8 cellular contexts compared by ENCODE assay signal in genomic region chr17:8041249-8041928, GRCh38. TPM values are rescaled to one million over a fixed set of nuclear protein-coding genes. Genes with fewer than 3 reads are reported as not detected.
DNase-seq lines count a peak whose midpoint lies in the region; ATAC-seq and TF ChIP-seq lines count a peak whose summit lies in the region.

No MANE protein-coding gene starts in this region.

- intact Hi-C loops in aorta (cut with DNase I): no loop called here

- peak; percentile 69 for DNase-seq in activated effector memory CD4-positive, alpha-beta T cell treated with anti-CD3 and anti-CD28 coated beads, Interleukin-2, amount 50 U/mL, for 16 hours
- DNase-seq in activated effector memory CD4-positive, alpha-beta T cell treated with Interleukin-2 at 50 U/mL for 16 hours: no peak
- DNase-seq in NCI-H1105 treated with DMSO at 0.1 percent for 48 hours (lab: John Stamatoyannopoulos, UW) (peak; percentile 52), epithelial cell of proximal tubule (ENCODE audit: low read depth) (peak; percentile 59), mesothelial cell of epicardium (ENCODE audit: low spot score in 2 of 2, unreplicated experiment in 2 of 2) (no peak), aorta (peak in 1 of 2 donors; percentile 42)

- H3K4me3 ChIP-seq in WI38 (ENCODE audit: low read depth, low read length) (no peak overlapping the region), epithelial cell of proximal tubule (ENCODE audit: low read depth, low read length) (no peak overlapping the region), aorta (ENCODE audit: low read length in 2 of 2) (no peak overlapping the region)

- H3K27me3 ChIP-seq in aorta (ENCODE audit: control insufficient read depth in 1 of 2, insufficient read depth in 2 of 2, low read length in 1 of 2): peaks cover 0 to 3% of the 10 kb centered on the region in 2 donors

- H3K27ac Mint-ChIP-seq in mesothelial cell of epicardium: peak overlapping the region; percentile 90

- no peak overlapping the region for H3K27ac ChIP-seq in aorta (ENCODE audit: low read depth in 1 of 2, low read length in 2 of 2)

- peak; percentile 50 for ATAC-seq in aorta (ENCODE audit: low FRiP score)
- no peak for ATAC-seq in HG03108 (IDR thresholded peaks at IDR 0.05; ENCODE audit: unreplicated experiment)

- H3K36me3 Mint-ChIP-seq in mesothelial cell of epicardium: no peaks in the 10 kb centered on the region

- 68 to 77% methylated on average over 8 of the region's 8 CpGs for WGBS in aorta, 2 donors

- H3K9me3 Mint-ChIP-seq in mesothelial cell of epicardium: peaks cover 4% of the 10 kb centered on the region

- H3K4me1 Mint-ChIP-seq in mesothelial cell of epicardium: peaks cover 10% of the 10 kb centered on the region

- no peaks in the 10 kb centered on the region for H3K9me3 ChIP-seq in aorta (ENCODE audit: control insufficient read depth, low read length)

- no peak overlapping the region for H3K4me3 Mint-ChIP-seq in mesothelial cell of epicardium

- no peaks in the 10 kb centered on the region for H3K4me1 ChIP-seq in aorta (ENCODE audit: control insufficient read depth in 1 of 2, insufficient read depth in 2 of 2, low read length in 2 of 2)

- H3K36me3 ChIP-seq in aorta (ENCODE audit: control insufficient read depth in 1 of 2, insufficient read depth in 2 of 2, low read length in 1 of 2): no peaks in the 10 kb centered on the region

- peaks cover 23% of the 10 kb centered on the region for H3K27me3 Mint-ChIP-seq in mesothelial cell of epicardium (ENCODE audit: low read depth)

- TF ChIP-seq CTCF in WI38 (IDR thresholded peaks at IDR 0.05; ENCODE audit: low read depth, low read length) (peak; percentile 34; the same call in 1 of the 2 replicates), epithelial cell of proximal tubule (conservative IDR thresholded peaks at IDR 0.05; ENCODE audit: low read depth, low read length) (peak; percentile 71), mesothelial cell of epicardium (IDR thresholded peaks at IDR 0.05; ENCODE audit: unreplicated experiment) (peak; percentile 55)

RNA-seq across cellular contexts. Expression of gene ALOX15B, which starts 2.5 kb away (rescaled TPM):
- total RNA-seq in epithelial cell of proximal tubule: 0.07 and 1.3 TPM in 2 replicates
- total RNA-seq in mesothelial cell of epicardium: 0.09 TPM in 1 of 3 replicates, not detected in the others
- total RNA-seq in aorta: 1 to 10 TPM in 1 of 2 donors, under 1 TPM in 1; 0.15 to 1.0 TPM
- 1 to 10 TPM in 1 of 2 donors, under 1 TPM in 1; 0.26 to 2.0 TPM for polyA plus RNA-seq in aorta

RNA-seq across cellular contexts. Expression of gene GUCY2D, which starts 39.0 kb away (rescaled TPM):
- total RNA-seq in epithelial cell of proximal tubule: not detected in 2 replicates
- total RNA-seq in mesothelial cell of epicardium: 0.34 to 0.75 TPM (median 0.69 TPM) in 3 replicates
- not detected for total RNA-seq in aorta
- not detected for polyA plus RNA-seq in aorta

RNA-seq across cellular contexts. Expression of gene ALOX12B, which starts 46.1 kb away (rescaled TPM):
- total RNA-seq in epithelial cell of proximal tubule (0.35 TPM in 1 of 2 replicates, not detected in the other), mesothelial cell of epicardium (0.70 TPM in 1 of 3 replicates, not detected in the others), aorta (not detected)
- polyA plus RNA-seq in aorta: under 1 TPM in 1 of 2 donors, not detected in 1; 0.25 TPM

Comparison
In these comparisons a context has a peak if more than half of its experiments do, and no peak if none do; other contexts are left out.
1. DNase-seq: peak in activated effector memory CD4-positive, alpha-beta T cell treated with anti-CD3 and anti-CD28 coated beads, Interleukin-2, amount 50 U/mL, for 16 hours (single experiment), NCI-H1105 treated with DMSO at 0.1 percent for 48 hours (single experiment) and epithelial cell of proximal tubule (single experiment); none in activated effector memory CD4-positive, alpha-beta T cell treated with Interleukin-2 at 50 U/mL for 16 hours (single experiment) and mesothelial cell of epicardium (0 of 2).
2. Peak in every context shown above with its lines, with median percentiles within 50 percentile points of each other: CTCF ChIP-seq.